Comparison of ENCODE assay signal across 19 cellular contexts in the genomic region with DNA sequence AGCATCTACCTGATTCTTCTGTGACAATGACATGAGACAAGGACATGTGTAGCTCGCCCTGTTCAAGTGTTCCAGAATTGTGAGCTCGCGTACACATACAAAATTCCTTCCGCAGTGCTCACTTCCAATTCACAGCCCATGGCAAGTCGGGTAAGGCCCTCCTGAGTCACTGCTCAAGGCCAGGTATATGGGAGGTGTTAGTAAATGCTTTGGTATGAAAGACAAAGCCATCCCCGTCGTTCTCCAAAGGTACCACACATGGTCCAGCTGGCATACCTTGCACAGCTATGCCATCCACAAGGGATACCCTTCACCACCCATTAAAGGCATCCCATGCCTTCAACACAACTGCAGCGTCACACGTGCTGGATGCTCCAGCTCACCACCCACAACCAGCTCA.
"Had no signal": no experiment of that assay in that cellular context is flagged by ENCODE, and none has a peak within 500 bp of the region (broad histone marks: within the 10 kb centered on the region; RNA-seq: fewer than 3 reads in every experiment).

No MANE protein-coding gene starts in this region.

- H3K27ac ChIP-seq: cardiac muscle cell, parathyroid adenoma, sigmoid colon, testis, WERI-Rb-1 had no signal

- H3K9me3 Mint-ChIP-seq: effector memory CD8-positive, alpha-beta T cell; memory B cell; naive B cell; stimulated activated memory B cell treated with anti-CD40 and anti-IgM and Interleukin-4, amounts not matched to agents 10 μg/mL and 1 μg/mL and 100 μg/mL, for 72 hours had no signal

- H3K27me3 Mint-ChIP-seq: activated naive CD8-positive, alpha-beta T cell; effector memory CD8-positive, alpha-beta T cell; memory B cell; naive B cell; stimulated activated memory B cell treated with anti-CD40 and anti-IgM and Interleukin-4, amounts not matched to agents 10 μg/mL and 1 μg/mL and 100 μg/mL, for 72 hours had no signal

- H2AFZ ChIP-seq: parathyroid adenoma had no signal

- ATAC-seq: effector memory CD8-positive, alpha-beta T cell; mucosa of descending colon; stimulated activated memory B cell treated with anti-CD40 and anti-IgM and Interleukin-4, amounts not matched to agents 10 μg/mL and 1 μg/mL and 100 μg/mL, for 72 hours had no signal

- H3K9me3 ChIP-seq: left ventricle myocardium inferior, mucosa of descending colon, sigmoid colon, spleen, testis, upper lobe of left lung had no signal

- FAIRE-seq: frontal cortex had no signal

- H3K4me1 Mint-ChIP-seq: memory B cell had no signal

- H3K36me3 Mint-ChIP-seq: activated naive CD8-positive, alpha-beta T cell; naive B cell had no signal

- H3K27me3 ChIP-seq: cardiac muscle cell, sigmoid colon, spleen, testis, upper lobe of left lung had no signal

- H3K4me3 Mint-ChIP-seq: activated naive CD8-positive, alpha-beta T cell; effector memory CD8-positive, alpha-beta T cell; memory B cell; naive B cell; stimulated activated memory B cell treated with anti-CD40 and anti-IgM and Interleukin-4, amounts not matched to agents 10 μg/mL and 1 μg/mL and 100 μg/mL, for 72 hours had no signal

- H3K4me1 ChIP-seq: parathyroid adenoma had no signal

- H3K4me3 ChIP-seq: cardiac muscle cell, left ventricle myocardium inferior, mucosa of descending colon, sigmoid colon, spleen, testis, upper lobe of left lung had no signal

- H3K27ac Mint-ChIP-seq: activated naive CD8-positive, alpha-beta T cell; effector memory CD8-positive, alpha-beta T cell; memory B cell; naive B cell; stimulated activated memory B cell treated with anti-CD40 and anti-IgM and Interleukin-4, amounts not matched to agents 10 μg/mL and 1 μg/mL and 100 μg/mL, for 72 hours had no signal

- DNase-seq: activated CD4-positive, alpha-beta T cell treated with anti-CD3 and anti-CD28 coated beads, Interleukin-2, amount 50 U/mL, for 48 hours; effector memory CD8-positive, alpha-beta T cell; head of caudate nucleus; left ventricle myocardium inferior; mucosa of descending colon; naive B cell; sigmoid colon; spleen; stimulated activated CD4-positive, alpha-beta T cell treated with anti-CD3 and anti-CD28 coated beads, Interleukin-4, amount 100 ng/mL, for 4 hours; T-helper 2 cell; testis; upper lobe of left lung; WERI-Rb-1 had no signal
